ENCODE assay signal across 8 cellular contexts in genomic region chr2:11829947-11830707, GRCh38.
DNase-seq lines count a peak whose midpoint lies in the region; ATAC-seq and TF ChIP-seq lines count a peak whose summit lies in the region.

No MANE protein-coding gene starts in this region.

- intact Hi-C loops in uterus (cut with DNase I; ENCODE audit: low total_unique reads) = loop anchor here (10.0 kb wide), 1 partner anchor 1175 kb away; no protein-coding TSS in a partner anchor

- no peaks in the 10 kb centered on the region for H3K79me2 ChIP-seq in parathyroid adenoma

- no peaks in the 10 kb centered on the region for H3K27me3 ChIP-seq in cardiac muscle cell
- H3K27me3 ChIP-seq in parathyroid adenoma (ENCODE audit: control insufficient read depth, insufficient read depth, low read length) = no peaks in the 10 kb centered on the region
- no peaks in the 10 kb centered on the region for H3K27me3 ChIP-seq in uterus

- DNase-seq in ELR (ENCODE audit: low read depth) (peak; percentile 97), SHP77 treated with DMSO at 0.1 percent for 48 hours (lab: John Stamatoyannopoulos, UW) (peak; percentile 96), cardiac muscle cell (ENCODE audit: low read depth in 1 of 2, low spot score in 1 of 2) (peak; percentile 88 to 98), uterus (peak; percentile 69 to 77)
- peak; percentile 59 for DNase-seq in activated naive CD8-positive, alpha-beta T cell treated with anti-CD3 and anti-CD28 coated beads, Interleukin-2, amount 10 ng/mL, durations not matched to agents 7 days and 5 days

- peaks cover 13% of the 10 kb centered on the region for H3K36me3 Mint-ChIP-seq in activated naive CD8-positive, alpha-beta T cell treated with anti-CD3 and anti-CD28 coated beads, Interleukin-2, amount 10 ng/mL, durations not matched to agents 7 days and 5 days

- H3K4me1 ChIP-seq in cardiac muscle cell (ENCODE audit: low read depth) (peaks cover 22% of the 10 kb centered on the region), parathyroid adenoma (peaks cover 23% of the 10 kb centered on the region), uterus (peaks cover 6 to 7% of the 10 kb centered on the region in 2 donors)

- ATAC-seq in GM21723 (IDR thresholded peaks at IDR 0.05; ENCODE audit: unreplicated experiment) = peak; percentile 77
- ATAC-seq in activated naive CD8-positive, alpha-beta T cell treated with anti-CD3 and anti-CD28 coated beads, Interleukin-2, amount 10 ng/mL, durations not matched to agents 7 days and 5 days (ENCODE audit: low read depth) = peak; percentile 84

- peaks cover 9% of the 10 kb centered on the region for H3K9me3 Mint-ChIP-seq in activated naive CD8-positive, alpha-beta T cell treated with anti-CD3 and anti-CD28 coated beads, Interleukin-2, amount 10 ng/mL, durations not matched to agents 7 days and 5 days

- TF ChIP-seq EP300 in Ishikawa (IDR thresholded peaks at IDR 0.05; ENCODE audit: borderline replicate concordance) = peak; percentile 97

- H3K9me3 ChIP-seq in cardiac muscle cell (ENCODE audit: low read depth) (no peaks in the 10 kb centered on the region), parathyroid adenoma (ENCODE audit: control insufficient read depth, low read length) (no peaks in the 10 kb centered on the region), uterus (no peaks in the 10 kb centered on the region)

- peak overlapping the region; percentile 76 for H3K4me3 Mint-ChIP-seq in activated naive CD8-positive, alpha-beta T cell treated with anti-CD3 and anti-CD28 coated beads, Interleukin-2, amount 10 ng/mL, durations not matched to agents 7 days and 5 days

- H3K27ac ChIP-seq in cardiac muscle cell (peak overlapping the region; percentile 69), parathyroid adenoma (peak overlapping the region; percentile 90), uterus (peak overlapping the region; percentile 82)

- H3K4me3 ChIP-seq in cardiac muscle cell (no peak overlapping the region), parathyroid adenoma (ENCODE audit: low read depth, low read length) (peak overlapping the region; percentile 41), uterus (peak overlapping the region; percentile 11 to 27)

- peak overlapping the region; percentile 88 for H3K27ac Mint-ChIP-seq in activated naive CD8-positive, alpha-beta T cell treated with anti-CD3 and anti-CD28 coated beads, Interleukin-2, amount 10 ng/mL, durations not matched to agents 7 days and 5 days

- peaks cover 5% of the 10 kb centered on the region for H3K27me3 Mint-ChIP-seq in activated naive CD8-positive, alpha-beta T cell treated with anti-CD3 and anti-CD28 coated beads, Interleukin-2, amount 10 ng/mL, durations not matched to agents 7 days and 5 days

- peak overlapping the region; percentile 60 for H3K4me2 ChIP-seq in parathyroid adenoma (ENCODE audit: low read length)

- TF ChIP-seq CTCF in cardiac muscle cell (IDR thresholded peaks at IDR 0.05; ENCODE audit: low read depth, low read length) = peak; percentile 48
- peak; percentile 72 for TF ChIP-seq CTCF in parathyroid adenoma (IDR thresholded peaks at IDR 0.05)
- TF ChIP-seq CTCF in uterus (IDR thresholded peaks at IDR 0.05) = peak; percentile 33 to 50 (median 36)

- peak overlapping the region; percentile 87 for H2AFZ ChIP-seq in parathyroid adenoma

- no peak for TF ChIP-seq POLR2A in uterus (IDR thresholded peaks at IDR 0.05)

- peak; percentile 66 for TF ChIP-seq RAD21 in Ishikawa (IDR thresholded peaks at IDR 0.05; ENCODE audit: low read depth)

- peaks cover 48% of the 10 kb centered on the region for H3K4me1 Mint-ChIP-seq in activated naive CD8-positive, alpha-beta T cell treated with anti-CD3 and anti-CD28 coated beads, Interleukin-2, amount 10 ng/mL, durations not matched to agents 7 days and 5 days

- no peak overlapping the region for H3K9ac ChIP-seq in parathyroid adenoma

- POLR2A ChIA-PET in activated naive CD8-positive, alpha-beta T cell treated with anti-CD3 and anti-CD28 coated beads, Interleukin-2, amount 10 ng/mL, durations not matched to agents 7 days and 5 days (lab: Charles Lee) = interaction anchor here (1.1 to 3.1 kb wide), 2 partner anchors 466 to 886 kb away, joined by 3 to 11 read pairs; partner anchors contain the start of gene TRIB2

- H3K36me3 ChIP-seq in cardiac muscle cell (peaks cover 9% of the 10 kb centered on the region), parathyroid adenoma (ENCODE audit: control insufficient read depth, insufficient read depth, low read length) (no peaks in the 10 kb centered on the region), uterus (no peaks in the 10 kb centered on the region)

TF ChIP-seq in Ishikawa, 13 proteins besides CTCF, POLR2A, EP300 and RAD21:
- peak; percentile 78 for TF ChIP-seq TEAD4 (IDR thresholded peaks at IDR 0.05)
- TF ChIP-seq CEBPB (IDR thresholded peaks at IDR 0.05) = peak; percentile 82
- TF ChIP-seq REST (IDR thresholded peaks at IDR 0.05; ENCODE audit: low read depth) = no peak
- 0 out of 2 replicates have a peak, but pooled peaks have one; percentile 24 for TF ChIP-seq TAF1 (IDR thresholded peaks at IDR 0.05; ENCODE audit: low read depth)
- TF ChIP-seq TCF12 (IDR thresholded peaks at IDR 0.05; ENCODE audit: low read depth) = peak; percentile 94
- TF ChIP-seq EGR1 (IDR thresholded peaks at IDR 0.05) = no peak
- TF ChIP-seq MAX (IDR thresholded peaks at IDR 0.05) = peak; percentile 38; the same call in 1 of the 2 replicates
- TF ChIP-seq NFIC (IDR thresholded peaks at IDR 0.05) = peak; percentile 93
- TF ChIP-seq ZBTB7A (IDR thresholded peaks at IDR 0.05; ENCODE audit: low read depth) = no peak
- TF ChIP-seq YY1 (IDR thresholded peaks at IDR 0.05; ENCODE audit: low read depth) = peak; percentile 70
- TF ChIP-seq USF1 (IDR thresholded peaks at IDR 0.05) = no peak
- no peak for TF ChIP-seq CREB1 (IDR thresholded peaks at IDR 0.05; ENCODE audit: low read depth)
- TF ChIP-seq FOXM1 (IDR thresholded peaks at IDR 0.05; ENCODE audit: borderline replicate concordance, low read depth) = peak; percentile 92
